ENCODE assay signal across 36 cellular contexts in the genomic region with DNA sequence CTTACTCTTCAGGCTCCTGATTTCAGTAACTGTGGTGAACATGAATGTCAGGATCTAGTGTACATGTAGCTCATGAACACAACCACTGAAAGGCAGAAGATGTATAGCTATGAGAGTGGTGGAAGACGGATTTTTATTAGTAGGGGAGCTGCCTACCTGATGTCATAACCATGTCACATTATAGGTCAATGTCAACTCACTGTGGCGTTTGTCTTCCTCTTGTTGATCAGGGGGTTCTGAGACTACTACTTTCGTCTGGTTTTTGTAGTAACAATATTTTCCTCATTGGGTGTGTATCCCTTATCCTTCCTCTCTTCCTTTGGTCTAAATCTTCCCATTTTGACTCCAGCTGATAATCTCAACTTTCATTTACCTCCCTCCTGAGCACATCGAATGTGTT. TPM values are rescaled to one million over a fixed set of nuclear protein-coding genes. Genes with fewer than 3 reads are reported as not detected.
"Had no signal": no experiment of that assay in that cellular context is flagged by ENCODE, and none has a peak within 500 bp of the region (broad histone marks: within the 10 kb centered on the region; RNA-seq: fewer than 3 reads in every experiment).

No MANE protein-coding gene starts in this region.

- H3K36me3 ChIP-seq: MG63 had no signal

- H3K9me3 ChIP-seq: MG63 had no signal

- H3K4me3 ChIP-seq: MG63 had no signal

- DNase-seq: Karpas-422, Kasumi-1, MG63, MM.1S, MV-4-11, NCI-H1048, NCI-H1092, NCI-H1092 treated with DMSO at 0.1 percent for 48 hours, NCI-H1105, NCI-H1105 treated with DMSO at 0.1 percent for 48 hours, NCI-H1417, NCI-H1417 treated with DMSO at 0.1 percent for 48 hours, NCI-H1436, NCI-H1436 treated with DMSO at 0.1 percent for 48 hours, NCI-H146, NCI-H1694, NCI-H1694 treated with DMSO at 0.1 percent for 48 hours, NCI-H187, NCI-H187 treated with DMSO at 0.1 percent for 48 hours, NCI-H1930, NCI-H2029, NCI-H2029 treated with DMSO at 0.1 percent for 48 hours, NCI-H2081, NCI-H2081 treated with DMSO at 0.1 percent for 48 hours, NCI-H2107, NCI-H2171, NCI-H2171 treated with DMSO at 0.1 percent for 48 hours, NCI-H2227 treated with DMSO at 0.1 percent for 48 hours, NCI-H226, NCI-H345, NCI-H446, NCI-H446 treated with DMSO at 0.1 percent for 48 hours, NCI-H510A, NCI-H510A treated with DMSO at 0.1 percent for 48 hours had no signal

RNA-seq across cellular contexts. Expression of gene UNC13C, which starts 7.3 kb away (rescaled TPM):
- total RNA-seq: MCF 10A, NCI-H460 had no signal
